ENCODE assay signal across 1 cellular context in the genomic region with DNA sequence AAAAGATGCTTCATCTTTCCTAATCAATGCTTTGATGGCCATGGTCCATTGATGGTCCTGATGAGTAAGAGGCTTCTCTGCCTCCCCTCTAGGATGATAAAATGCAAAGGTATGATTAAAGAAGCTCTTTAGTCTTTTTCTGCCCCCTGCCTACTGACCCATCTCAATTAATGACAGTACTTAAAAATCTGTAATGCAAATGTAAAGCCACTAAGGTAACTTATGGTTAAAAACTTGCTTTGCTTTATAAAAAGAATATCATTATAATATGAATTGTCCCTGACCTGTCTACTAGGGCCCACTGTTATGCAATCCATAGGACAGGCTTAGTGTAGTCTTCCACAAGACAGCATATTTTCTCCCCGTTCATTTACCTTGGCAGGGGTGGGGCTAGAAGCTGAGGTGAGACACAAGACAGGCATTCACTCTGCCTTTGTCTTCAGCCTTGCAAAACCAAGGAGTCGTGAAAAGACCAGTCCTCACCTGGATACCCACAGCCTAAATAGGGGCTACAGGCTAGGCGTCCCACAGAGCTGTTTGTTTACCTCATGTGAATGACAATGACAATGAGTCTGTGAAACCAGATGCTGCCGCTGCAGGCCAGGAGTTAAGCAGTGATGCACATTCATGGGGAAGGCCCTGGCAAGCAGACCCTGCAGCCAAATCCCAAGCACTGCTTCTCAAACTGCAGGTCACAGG.
TF ChIP-seq lines count a peak whose summit lies in the region.

No MANE protein-coding gene starts in this region.

TF ChIP-seq in H1, 55 proteins besides CTCF, POLR2A, EP300 and RAD21 (continued from another document):
- TF ChIP-seq SRF (IDR thresholded peaks at IDR 0.05; ENCODE audit: low read depth, low read length) (peak; percentile 62; the same call in 1 of the 2 replicates), SP1 (IDR thresholded peaks at IDR 0.05; ENCODE audit: low read depth, low read length) (peak; percentile 78; the same call in 1 of the 2 replicates), NRF1 (IDR thresholded peaks at IDR 0.05; ENCODE audit: low read depth, low read length) (no peak), EZH2 (IDR thresholded peaks at IDR 0.05; ENCODE audit: low read depth, low read length, severe bottlenecking) (no peak), TAF7 (optimal IDR thresholded peaks at IDR 0.05; ENCODE audit: borderline replicate concordance, low read depth, low read length) (no peak), PHF8 (conservative IDR thresholded peaks at IDR 0.05; ENCODE audit: low read depth, low read length) (no peak), TBP (IDR thresholded peaks at IDR 0.05; ENCODE audit: low read depth, low read length) (no peak; the same call in 1 of the 2 replicates), MAFK (IDR thresholded peaks at IDR 0.05; ENCODE audit: low read depth, low read length) (no peak), CBX5 (IDR thresholded peaks at IDR 0.05; ENCODE audit: low read depth, low read length) (no peak), SIRT6 (IDR thresholded peaks at IDR 0.05; ENCODE audit: low read length) (no peak), CHD1 (IDR thresholded peaks at IDR 0.05; ENCODE audit: low read depth, low read length) (no peak), TEAD4 (IDR thresholded peaks at IDR 0.05; ENCODE audit: low read depth, low read length) (peak; percentile 67), KDM5A (IDR thresholded peaks at IDR 0.05; ENCODE audit: low read length) (no peak), FOSL1 (IDR thresholded peaks at IDR 0.05; ENCODE audit: insufficient read depth, low read depth, low read length) (no peak), SP4 (IDR thresholded peaks at IDR 0.05; ENCODE audit: low read length) (0 out of 2 replicates have a peak, but pooled peaks have one; percentile 46), GTF2F1 (IDR thresholded peaks at IDR 0.05; ENCODE audit: borderline replicate concordance, low read depth, low read length) (no peak), SP2 (IDR thresholded peaks at IDR 0.05; ENCODE audit: low read length) (no peak), BCL11A (IDR thresholded peaks at IDR 0.05; ENCODE audit: low read depth in 2 of 2, low read length in 2 of 2) (peak in 1 of 2 experiments; percentile 38), YY1 (IDR thresholded peaks at IDR 0.05; ENCODE audit: low read depth, low read length) (peak; percentile 72), GABPA (IDR thresholded peaks at IDR 0.05; ENCODE audit: borderline replicate concordance, insufficient read depth, low read length) (no peak), KDM1A (IDR thresholded peaks at IDR 0.05; ENCODE audit: borderline replicate concordance, low read length) (no peak), CREB1 (IDR thresholded peaks at IDR 0.05) (peak; percentile 72), POLR2AphosphoS5 (IDR thresholded peaks at IDR 0.05; ENCODE audit: low read depth, low read length) (peak; percentile 68; the same call in 1 of the 2 replicates), RBBP5 (IDR thresholded peaks at IDR 0.05; ENCODE audit: borderline replicate concordance, low read depth, low read length) (no peak), JUND (IDR thresholded peaks at IDR 0.05; ENCODE audit: low read length) (0 out of 2 replicates have a peak, but pooled peaks have one; percentile 48), EGR1 (IDR thresholded peaks at IDR 0.05; ENCODE audit: borderline replicate concordance, low read depth, low read length) (no peak), HDAC6 (IDR thresholded peaks at IDR 0.05; ENCODE audit: low read depth, low read length) (no peak), CBX8 (IDR thresholded peaks at IDR 0.05; ENCODE audit: borderline replicate concordance, low read depth, low read length) (no peak), ZNF274 (IDR thresholded peaks at IDR 0.05; ENCODE audit: borderline replicate concordance, extremely low read depth, low read length) (no peak), HDAC2 (IDR thresholded peaks at IDR 0.05; ENCODE audit: borderline replicate concordance in 1 of 2, low read depth in 2 of 2, low read length in 2 of 2) (peak in 1 of 2 experiments; percentile 89; a peak in 1 of 4 replicates), ASH2L (IDR thresholded peaks at IDR 0.05; ENCODE audit: low read length) (peak; percentile 73), CTBP2 (IDR thresholded peaks at IDR 0.05; ENCODE audit: borderline replicate concordance, insufficient read depth, insufficient read length, low read length) (peak; percentile 62), BACH1 (IDR thresholded peaks at IDR 0.05; ENCODE audit: low read length) (peak; percentile 44; the same call in 1 of the 2 replicates), POU5F1 (IDR thresholded peaks at IDR 0.05; ENCODE audit: low read depth, low read length) (peak; percentile 49; the same call in 1 of the 2 replicates), CHD2 (IDR thresholded peaks at IDR 0.05; ENCODE audit: low read length) (no peak), CEBPB (IDR thresholded peaks at IDR 0.05; ENCODE audit: low read depth, low read length) (peak; percentile 97), TAF1 (IDR thresholded peaks at IDR 0.05; ENCODE audit: low read depth, low read length) (peak; percentile 60), KDM4A (IDR thresholded peaks at IDR 0.05; ENCODE audit: low read depth, low read length, severe bottlenecking) (no peak), JUN (IDR thresholded peaks at IDR 0.05; ENCODE audit: low read depth, low read length) (no peak), TCF12 (IDR thresholded peaks at IDR 0.05; ENCODE audit: low read depth, low read length) (peak; percentile 99), NANOG (IDR thresholded peaks at IDR 0.05; ENCODE audit: insufficient read depth, low read depth, low read length, poor library complexity, severe bottlenecking) (peak; percentile 72), SAP30 (IDR thresholded peaks at IDR 0.05; ENCODE audit: insufficient read depth, insufficient replicate concordance, low read length) (no peak), BRCA1 (IDR thresholded peaks at IDR 0.05; ENCODE audit: low read depth, low read length) (no peak), RNF2 (IDR thresholded peaks at IDR 0.05; ENCODE audit: borderline replicate concordance, low read depth, low read length, missing control alignments, poor library complexity, severe bottlenecking) (no peak), SIX5 (IDR thresholded peaks at IDR 0.05; ENCODE audit: low read depth, low read length) (no peak), SIN3A (conservative IDR thresholded peaks at IDR 0.05 in 1 of 2, IDR thresholded peaks at IDR 0.05 in 1 of 2; ENCODE audit: low read depth in 1 of 2, low read length in 2 of 2) (no peak), RFX5 (IDR thresholded peaks at IDR 0.05; ENCODE audit: borderline replicate concordance, low read depth, low read length) (no peak)
- TF ChIP-seq, protein P1, sequence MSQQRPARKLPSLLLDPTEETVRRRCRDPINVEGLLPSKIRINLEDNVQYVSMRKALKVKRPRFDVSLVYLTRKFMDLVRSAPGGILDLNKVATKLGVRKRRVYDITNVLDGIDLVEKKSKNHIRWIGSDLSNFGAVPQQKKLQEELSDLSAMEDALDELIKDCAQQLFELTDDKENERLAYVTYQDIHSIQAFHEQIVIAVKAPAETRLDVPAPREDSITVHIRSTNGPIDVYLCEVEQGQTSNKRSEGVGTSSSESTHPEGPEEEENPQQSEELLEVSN (IDR thresholded peaks at IDR 0.05) = no peak
- TF ChIP-seq, protein P2, sequence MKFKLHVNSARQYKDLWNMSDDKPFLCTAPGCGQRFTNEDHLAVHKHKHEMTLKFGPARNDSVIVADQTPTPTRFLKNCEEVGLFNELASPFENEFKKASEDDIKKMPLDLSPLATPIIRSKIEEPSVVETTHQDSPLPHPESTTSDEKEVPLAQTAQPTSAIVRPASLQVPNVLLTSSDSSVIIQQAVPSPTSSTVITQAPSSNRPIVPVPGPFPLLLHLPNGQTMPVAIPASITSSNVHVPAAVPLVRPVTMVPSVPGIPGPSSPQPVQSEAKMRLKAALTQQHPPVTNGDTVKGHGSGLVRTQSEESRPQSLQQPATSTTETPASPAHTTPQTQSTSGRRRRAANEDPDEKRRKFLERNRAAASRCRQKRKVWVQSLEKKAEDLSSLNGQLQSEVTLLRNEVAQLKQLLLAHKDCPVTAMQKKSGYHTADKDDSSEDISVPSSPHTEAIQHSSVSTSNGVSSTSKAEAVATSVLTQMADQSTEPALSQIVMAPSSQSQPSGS (IDR thresholded peaks at IDR 0.05; ENCODE audit: low read length) = peak; percentile 96
- TF ChIP-seq, protein P3, sequence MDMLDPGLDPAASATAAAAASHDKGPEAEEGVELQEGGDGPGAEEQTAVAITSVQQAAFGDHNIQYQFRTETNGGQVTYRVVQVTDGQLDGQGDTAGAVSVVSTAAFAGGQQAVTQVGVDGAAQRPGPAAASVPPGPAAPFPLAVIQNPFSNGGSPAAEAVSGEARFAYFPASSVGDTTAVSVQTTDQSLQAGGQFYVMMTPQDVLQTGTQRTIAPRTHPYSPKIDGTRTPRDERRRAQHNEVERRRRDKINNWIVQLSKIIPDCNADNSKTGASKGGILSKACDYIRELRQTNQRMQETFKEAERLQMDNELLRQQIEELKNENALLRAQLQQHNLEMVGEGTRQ (IDR thresholded peaks at IDR 0.05; ENCODE audit: low read length) = no peak
- TF ChIP-seq, protein P4, sequence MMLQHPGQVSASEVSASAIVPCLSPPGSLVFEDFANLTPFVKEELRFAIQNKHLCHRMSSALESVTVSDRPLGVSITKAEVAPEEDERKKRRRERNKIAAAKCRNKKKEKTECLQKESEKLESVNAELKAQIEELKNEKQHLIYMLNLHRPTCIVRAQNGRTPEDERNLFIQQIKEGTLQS (IDR thresholded peaks at IDR 0.05; ENCODE audit: insufficient read depth, low read depth, low read length) = no peak
- TF ChIP-seq, protein P5, sequence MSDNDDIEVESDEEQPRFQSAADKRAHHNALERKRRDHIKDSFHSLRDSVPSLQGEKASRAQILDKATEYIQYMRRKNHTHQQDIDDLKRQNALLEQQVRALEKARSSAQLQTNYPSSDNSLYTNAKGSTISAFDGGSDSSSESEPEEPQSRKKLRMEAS (IDR thresholded peaks at IDR 0.05) = peak; percentile 55; the same call in 1 of the 2 replicates
- TF ChIP-seq, protein P6, sequence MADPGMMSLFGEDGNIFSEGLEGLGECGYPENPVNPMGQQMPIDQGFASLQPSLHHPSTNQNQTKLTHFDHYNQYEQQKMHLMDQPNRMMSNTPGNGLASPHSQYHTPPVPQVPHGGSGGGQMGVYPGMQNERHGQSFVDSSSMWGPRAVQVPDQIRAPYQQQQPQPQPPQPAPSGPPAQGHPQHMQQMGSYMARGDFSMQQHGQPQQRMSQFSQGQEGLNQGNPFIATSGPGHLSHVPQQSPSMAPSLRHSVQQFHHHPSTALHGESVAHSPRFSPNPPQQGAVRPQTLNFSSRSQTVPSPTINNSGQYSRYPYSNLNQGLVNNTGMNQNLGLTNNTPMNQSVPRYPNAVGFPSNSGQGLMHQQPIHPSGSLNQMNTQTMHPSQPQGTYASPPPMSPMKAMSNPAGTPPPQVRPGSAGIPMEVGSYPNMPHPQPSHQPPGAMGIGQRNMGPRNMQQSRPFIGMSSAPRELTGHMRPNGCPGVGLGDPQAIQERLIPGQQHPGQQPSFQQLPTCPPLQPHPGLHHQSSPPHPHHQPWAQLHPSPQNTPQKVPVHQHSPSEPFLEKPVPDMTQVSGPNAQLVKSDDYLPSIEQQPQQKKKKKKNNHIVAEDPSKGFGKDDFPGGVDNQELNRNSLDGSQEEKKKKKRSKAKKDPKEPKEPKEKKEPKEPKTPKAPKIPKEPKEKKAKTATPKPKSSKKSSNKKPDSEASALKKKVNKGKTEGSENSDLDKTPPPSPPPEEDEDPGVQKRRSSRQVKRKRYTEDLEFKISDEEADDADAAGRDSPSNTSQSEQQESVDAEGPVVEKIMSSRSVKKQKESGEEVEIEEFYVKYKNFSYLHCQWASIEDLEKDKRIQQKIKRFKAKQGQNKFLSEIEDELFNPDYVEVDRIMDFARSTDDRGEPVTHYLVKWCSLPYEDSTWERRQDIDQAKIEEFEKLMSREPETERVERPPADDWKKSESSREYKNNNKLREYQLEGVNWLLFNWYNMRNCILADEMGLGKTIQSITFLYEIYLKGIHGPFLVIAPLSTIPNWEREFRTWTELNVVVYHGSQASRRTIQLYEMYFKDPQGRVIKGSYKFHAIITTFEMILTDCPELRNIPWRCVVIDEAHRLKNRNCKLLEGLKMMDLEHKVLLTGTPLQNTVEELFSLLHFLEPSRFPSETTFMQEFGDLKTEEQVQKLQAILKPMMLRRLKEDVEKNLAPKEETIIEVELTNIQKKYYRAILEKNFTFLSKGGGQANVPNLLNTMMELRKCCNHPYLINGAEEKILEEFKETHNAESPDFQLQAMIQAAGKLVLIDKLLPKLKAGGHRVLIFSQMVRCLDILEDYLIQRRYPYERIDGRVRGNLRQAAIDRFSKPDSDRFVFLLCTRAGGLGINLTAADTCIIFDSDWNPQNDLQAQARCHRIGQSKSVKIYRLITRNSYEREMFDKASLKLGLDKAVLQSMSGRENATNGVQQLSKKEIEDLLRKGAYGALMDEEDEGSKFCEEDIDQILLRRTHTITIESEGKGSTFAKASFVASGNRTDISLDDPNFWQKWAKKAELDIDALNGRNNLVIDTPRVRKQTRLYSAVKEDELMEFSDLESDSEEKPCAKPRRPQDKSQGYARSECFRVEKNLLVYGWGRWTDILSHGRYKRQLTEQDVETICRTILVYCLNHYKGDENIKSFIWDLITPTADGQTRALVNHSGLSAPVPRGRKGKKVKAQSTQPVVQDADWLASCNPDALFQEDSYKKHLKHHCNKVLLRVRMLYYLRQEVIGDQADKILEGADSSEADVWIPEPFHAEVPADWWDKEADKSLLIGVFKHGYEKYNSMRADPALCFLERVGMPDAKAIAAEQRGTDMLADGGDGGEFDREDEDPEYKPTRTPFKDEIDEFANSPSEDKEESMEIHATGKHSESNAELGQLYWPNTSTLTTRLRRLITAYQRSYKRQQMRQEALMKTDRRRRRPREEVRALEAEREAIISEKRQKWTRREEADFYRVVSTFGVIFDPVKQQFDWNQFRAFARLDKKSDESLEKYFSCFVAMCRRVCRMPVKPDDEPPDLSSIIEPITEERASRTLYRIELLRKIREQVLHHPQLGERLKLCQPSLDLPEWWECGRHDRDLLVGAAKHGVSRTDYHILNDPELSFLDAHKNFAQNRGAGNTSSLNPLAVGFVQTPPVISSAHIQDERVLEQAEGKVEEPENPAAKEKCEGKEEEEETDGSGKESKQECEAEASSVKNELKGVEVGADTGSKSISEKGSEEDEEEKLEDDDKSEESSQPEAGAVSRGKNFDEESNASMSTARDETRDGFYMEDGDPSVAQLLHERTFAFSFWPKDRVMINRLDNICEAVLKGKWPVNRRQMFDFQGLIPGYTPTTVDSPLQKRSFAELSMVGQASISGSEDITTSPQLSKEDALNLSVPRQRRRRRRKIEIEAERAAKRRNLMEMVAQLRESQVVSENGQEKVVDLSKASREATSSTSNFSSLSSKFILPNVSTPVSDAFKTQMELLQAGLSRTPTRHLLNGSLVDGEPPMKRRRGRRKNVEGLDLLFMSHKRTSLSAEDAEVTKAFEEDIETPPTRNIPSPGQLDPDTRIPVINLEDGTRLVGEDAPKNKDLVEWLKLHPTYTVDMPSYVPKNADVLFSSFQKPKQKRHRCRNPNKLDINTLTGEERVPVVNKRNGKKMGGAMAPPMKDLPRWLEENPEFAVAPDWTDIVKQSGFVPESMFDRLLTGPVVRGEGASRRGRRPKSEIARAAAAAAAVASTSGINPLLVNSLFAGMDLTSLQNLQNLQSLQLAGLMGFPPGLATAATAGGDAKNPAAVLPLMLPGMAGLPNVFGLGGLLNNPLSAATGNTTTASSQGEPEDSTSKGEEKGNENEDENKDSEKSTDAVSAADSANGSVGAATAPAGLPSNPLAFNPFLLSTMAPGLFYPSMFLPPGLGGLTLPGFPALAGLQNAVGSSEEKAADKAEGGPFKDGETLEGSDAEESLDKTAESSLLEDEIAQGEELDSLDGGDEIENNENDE (IDR thresholded peaks at IDR 0.05; ENCODE audit: insufficient replicate concordance, low read length) = peak; percentile 96
